ENCODE assay signal across 4 cellular contexts in genomic region chr7:142748410-142748809, GRCh38. TPM values are rescaled to one million over a fixed set of nuclear protein-coding genes. Genes with fewer than 3 reads are reported as not detected.
"Had no signal": no experiment of that assay in that cellular context is flagged by ENCODE, and none has a peak within 500 bp of the region (broad histone marks: within the 10 kb centered on the region; RNA-seq: fewer than 3 reads in every experiment).

No MANE protein-coding gene starts in this region.

RNA-seq across cellular contexts. Expression of gene PRSS1, which starts 0.9 kb away (rescaled TPM):
- total RNA-seq: GM23338, H1, H9, IMR-90 had no signal
- polyA plus RNA-seq: GM23338, IMR-90 had no signal

RNA-seq across cellular contexts. Expression of gene PRSS2, which starts 22.4 kb away (rescaled TPM):
- total RNA-seq: GM23338, H1, H9, IMR-90 had no signal
- polyA plus RNA-seq: GM23338, H1, IMR-90 had no signal
